In genomic region chr18:34158881-34159690, GRCh38 we compare ENCODE assay signal across 8 cellular contexts.
A peak's percentile ranks its signal among the peaks of the same experiment; 100 is the strongest.
DNase-seq lines count a peak whose midpoint lies in the region; ATAC-seq and TF ChIP-seq lines count a peak whose summit lies in the region.

No MANE protein-coding gene starts in this region.

- H3K56ac ChIP-seq in IMR-90 (ENCODE audit: extremely low read depth, insufficient read depth, low read length) = no peak overlapping the region

- H3K4me3 ChIP-seq in BE2C (ENCODE audit: low read depth, low read length) (peak overlapping the region; percentile 57), IMR-90 (ENCODE audit: insufficient read depth, low read depth, low read length) (no peak overlapping the region), WERI-Rb-1 (ENCODE audit: low read depth, low read length) (peak overlapping the region; percentile 53), left ventricle myocardium inferior (peak overlapping the region; percentile 56)

- H3K36me3 ChIP-seq in BE2C = no peaks in the 10 kb centered on the region
- no peaks in the 10 kb centered on the region for H3K36me3 ChIP-seq in IMR-90 (ENCODE audit: control insufficient read depth, insufficient read depth, low read length)
- H3K36me3 ChIP-seq in WERI-Rb-1 = no peaks in the 10 kb centered on the region
- no peaks in the 10 kb centered on the region for H3K36me3 ChIP-seq in left ventricle myocardium inferior

- no peaks in the 10 kb centered on the region for H3K27me3 ChIP-seq in BE2C
- H3K27me3 ChIP-seq in IMR-90 (ENCODE audit: control insufficient read depth, insufficient read depth, low read length) = peaks cover 4% of the 10 kb centered on the region; the same call in 1 of the 2 replicates
- no peaks in the 10 kb centered on the region for H3K27me3 ChIP-seq in WERI-Rb-1 (ENCODE audit: insufficient read depth, low read depth, severe bottlenecking)
- H3K27me3 ChIP-seq in left ventricle myocardium inferior (ENCODE audit: low read depth) = peaks cover 62% of the 10 kb centered on the region

- no peak overlapping the region for H2AK5ac ChIP-seq in IMR-90 (ENCODE audit: low read depth, low read length)

- peak; percentile 62 for ATAC-seq in IMR-90 (ENCODE audit: low read depth)

- no peak overlapping the region for H2AK9ac ChIP-seq in IMR-90 (replicated peaks; ENCODE audit: low read depth, low read length, poor library complexity)

- dilution Hi-C loops in IMR-90 (cut with HindIII; ENCODE audit: low sequenced_read_pairs, unreplicated experiment) = no loop called here

- WGBS in IMR-90 (ENCODE audit: extremely low coverage in 2 of 2, insufficient read length in 1 of 2), 2 experiments = 4% methylated on average over 4 of the region's 54 CpGs; no CpG with 5 or more reads in 1 of the 2 experiments

- no peak overlapping the region for H3K14ac ChIP-seq in IMR-90 (replicated peaks; ENCODE audit: low read depth, low read length)

- H4K20me1 ChIP-seq in IMR-90 (ENCODE audit: insufficient read depth, low read length) = no peaks in the 10 kb centered on the region

- DNase-seq in BE2C (peak; percentile 80), IMR-90 (peak; percentile 0), WERI-Rb-1 (peak; percentile 82), left ventricle myocardium inferior (no peak), posterior cingulate gyrus (peak; percentile 45 to 94 (median 68)), AML-193 (lab: John Stamatoyannopoulos, UW) (no peak), RWPE1 (ENCODE audit: low spot score) (no peak)
- DNase-seq in stimulated activated CD4-positive, alpha-beta T cell treated with anti-CD3 and anti-CD28 coated beads, Interleukin-4, amount 100 ng/mL, for 4 hours = no peak

- H4K91ac ChIP-seq in IMR-90 (ENCODE audit: insufficient read depth, low read depth, low read length) = no peak overlapping the region

- no peak overlapping the region for H3K9ac ChIP-seq in IMR-90 (ENCODE audit: low read depth, low read length)

- no TSS peak for BruUV-seq in IMR-90 (replicated peaks; lab: Mats Ljungman, UMichigan)

- peak overlapping the region; percentile 25; the same call in 1 of the 2 replicates for H3K4me2 ChIP-seq in IMR-90 (ENCODE audit: low read depth, low read length)

- no peak overlapping the region for H2BK20ac ChIP-seq in IMR-90 (ENCODE audit: low read depth, low read length)

- intact Hi-C loops in IMR-90 (cut with micrococcal nuclease) (no loop called here), left ventricle myocardium inferior (cut with micrococcal nuclease) (no loop called here), posterior cingulate gyrus (cut with DNase I) (loop anchor here (5.0 kb wide), 1 partner anchor 63 kb away; the partner anchor contains the start of gene NOL4)

- H3K9me1 ChIP-seq in IMR-90 (ENCODE audit: insufficient read depth, low read length) = no peaks in the 10 kb centered on the region

- H3K4me1 ChIP-seq in BE2C (no peaks in the 10 kb centered on the region; the same call in 1 of the 2 replicates), IMR-90 (ENCODE audit: control insufficient read depth, insufficient read depth, low read length) (no peaks in the 10 kb centered on the region), left ventricle myocardium inferior (peaks cover 11% of the 10 kb centered on the region)

- no peak overlapping the region for H2BK5ac ChIP-seq in IMR-90 (ENCODE audit: low read depth, low read length, poor library complexity, severe bottlenecking)

- H4K8ac ChIP-seq in IMR-90 (ENCODE audit: low read depth in 2 of 2, low read length in 2 of 2) = no peak overlapping the region

- no peak overlapping the region for H3K4ac ChIP-seq in IMR-90 (ENCODE audit: low read depth, low read length)

- no peak overlapping the region for H2BK15ac ChIP-seq in IMR-90 (ENCODE audit: low read depth, low read length)

- no peak overlapping the region for H2BK120ac ChIP-seq in IMR-90 (ENCODE audit: low read depth, low read length)

- no peak for TF ChIP-seq POLR2A in IMR-90 (IDR thresholded peaks at IDR 0.05; ENCODE audit: low read depth, low read length)

- POLR2A ChIA-PET in IMR-90 (lab: Charles Lee; ENCODE audit: unreplicated experiment) = no interaction called here
- POLR2A ChIA-PET in RWPE1 (lab: Yijun Ruan, JAX; ENCODE audit: low non-redundant PET) = no interaction called here

- no peak overlapping the region for H3K18ac ChIP-seq in IMR-90 (ENCODE audit: low read depth, low read length)

- in situ Hi-C loops in IMR-90 (cut with MboI; ENCODE audit: low sequenced_read_pairs) = no loop called here

- no peak overlapping the region for H3K27ac ChIP-seq in IMR-90 (ENCODE audit: insufficient read depth, low read length)
- peak overlapping the region; percentile 53 for H3K27ac ChIP-seq in WERI-Rb-1
- no peak overlapping the region for H3K27ac ChIP-seq in left ventricle myocardium inferior (replicated peaks)
- H3K27ac ChIP-seq in RWPE1 = no peak overlapping the region

- TF ChIP-seq CTCF in BE2C (IDR thresholded peaks at IDR 0.05; ENCODE audit: low read depth, low read length) (peak; percentile 43; the same call in 1 of the 2 replicates), IMR-90 (conservative IDR thresholded peaks at IDR 0.05; ENCODE audit: low read depth, low read length) (no peak), WERI-Rb-1 (IDR thresholded peaks at IDR 0.05; ENCODE audit: low read depth, low read length) (peak; percentile 71), left ventricle myocardium inferior (IDR thresholded peaks at IDR 0.05; ENCODE audit: borderline replicate concordance) (peak; percentile 11), RWPE1 (conservative IDR thresholded peaks at IDR 0.05; ENCODE audit: low read depth) (no peak)

- CTCF ChIA-PET in IMR-90 (lab: Yijun Ruan, JAX) (interaction anchor here (1.2 to 1.5 kb wide), 2 partner anchors 10 to 36 kb away, joined by 3 to 4 read pairs; no protein-coding TSS in a partner anchor), RWPE1 (lab: Yijun Ruan, JAX) (no interaction called here)

- TF ChIP-seq RAD21 in IMR-90 (IDR thresholded peaks at IDR 0.05; ENCODE audit: low read length) = no peak

- no peak overlapping the region for H3K23ac ChIP-seq in IMR-90 (ENCODE audit: low read depth, low read length)

- no peak overlapping the region for H4K5ac ChIP-seq in IMR-90 (ENCODE audit: low read depth, low read length)

- H3K9me3 ChIP-seq in BE2C (no peaks in the 10 kb centered on the region), IMR-90 (ENCODE audit: control insufficient read depth, insufficient read depth, low read length) (no peaks in the 10 kb centered on the region), WERI-Rb-1 (ENCODE audit: severe bottlenecking) (no peaks in the 10 kb centered on the region), left ventricle myocardium inferior (replicated peaks) (no peaks in the 10 kb centered on the region)

- peak overlapping the region; percentile 84 for H2AFZ ChIP-seq in IMR-90 (replicated peaks; ENCODE audit: low read length, poor library complexity)

- no peaks in the 10 kb centered on the region for H3K79me1 ChIP-seq in IMR-90 (ENCODE audit: low read depth in 1 of 2, low read length in 2 of 2)

TF ChIP-seq in IMR-90, 13 proteins besides CTCF, POLR2A, EP300 and RAD21:
- TF ChIP-seq RCOR1 (IDR thresholded peaks at IDR 0.05; ENCODE audit: insufficient replicate concordance, low read length) (no peak), RFX5 (IDR thresholded peaks at IDR 0.05; ENCODE audit: low read depth, low read length) (no peak), BHLHE40 (IDR thresholded peaks at IDR 0.05; ENCODE audit: low read depth, low read length) (no peak), MAZ (IDR thresholded peaks at IDR 0.05; ENCODE audit: borderline replicate concordance, low read depth, low read length) (no peak), ELK1 (IDR thresholded peaks at IDR 0.05; ENCODE audit: borderline replicate concordance, low read depth, low read length) (no peak), NFE2L2 (IDR thresholded peaks at IDR 0.05; ENCODE audit: low read depth, low read length) (no peak), CHD1 (IDR thresholded peaks at IDR 0.05; ENCODE audit: low read depth, low read length) (no peak)
TF ChIP-seq in IMR-90: peak in this region for 0.

Comparison
In these comparisons a context has a peak if more than half of its experiments do, and no peak if none do; other contexts are left out.
1. DNase-seq: peak in BE2C (single experiment), IMR-90 (single experiment), WERI-Rb-1 (single experiment) and posterior cingulate gyrus (10 of 10); none in left ventricle myocardium inferior (single experiment), AML-193 (0 of 2), RWPE1 (single experiment) and stimulated activated CD4-positive, alpha-beta T cell treated with anti-CD3 and anti-CD28 coated beads, Interleukin-4, amount 100 ng/mL, for 4 hours (0 of 2).
2. CTCF ChIP-seq: peak in BE2C (single experiment), WERI-Rb-1 (single experiment) and left ventricle myocardium inferior (single experiment); none in IMR-90 (single experiment) and RWPE1 (single experiment).